ENCODE assay signal across 12 cellular contexts in genomic region chr2:109046925-109047508, GRCh38. TPM values are rescaled to one million over a fixed set of nuclear protein-coding genes. Genes with fewer than 3 reads are reported as not detected.
DNase-seq lines count a peak whose midpoint lies in the region; ATAC-seq and TF ChIP-seq lines count a peak whose summit lies in the region.
"Had no signal": no experiment of that assay in that cellular context is flagged by ENCODE, and none has a peak within 500 bp of the region (broad histone marks: within the 10 kb centered on the region; RNA-seq: fewer than 3 reads in every experiment).

No MANE protein-coding gene starts in this region.

- no TSS peak for BruUV-seq in PC-3 (replicated peaks; lab: Mats Ljungman, UMichigan)

- no peaks in the 10 kb centered on the region for H3K27me3 ChIP-seq in PC-3 (ENCODE audit: low read length)

- peaks cover 6% of the 10 kb centered on the region; the same call in 1 of the 2 replicates for H3K4me1 ChIP-seq in PC-3 (ENCODE audit: insufficient read depth, low read length)

- no peak overlapping the region for H3K27ac ChIP-seq in PC-3 (ENCODE audit: low read length)

- H3K27me3 Mint-ChIP-seq in stimulated activated memory B cell treated with anti-CD40 and anti-IgM and Interleukin-4, amounts not matched to agents 10 μg/mL and 1 μg/mL and 100 μg/mL, for 72 hours, result peaks cover 20% of the 10 kb centered on the region

- no peak overlapping the region for H3K4me3 Mint-ChIP-seq in stimulated activated memory B cell treated with anti-CD40 and anti-IgM and Interleukin-4, amounts not matched to agents 10 μg/mL and 1 μg/mL and 100 μg/mL, for 72 hours
- H3K4me3 Mint-ChIP-seq: endodermal cell, memory B cell had no signal

- no peak overlapping the region for H3K9ac ChIP-seq in PC-3 (ENCODE audit: low read length)

- H3F3A ChIP-seq in PC-3 (ENCODE audit: low read length, unreplicated experiment), result no peaks in the 10 kb centered on the region

- no peak overlapping the region for H3K4me3 ChIP-seq in PC-3 (ENCODE audit: low read length)

- H3K27ac Mint-ChIP-seq in stimulated activated memory B cell treated with anti-CD40 and anti-IgM and Interleukin-4, amounts not matched to agents 10 μg/mL and 1 μg/mL and 100 μg/mL, for 72 hours, result no peak overlapping the region
- H3K27ac Mint-ChIP-seq: endodermal cell, memory B cell had no signal

- H4K20me1 ChIP-seq in PC-3 (ENCODE audit: low read length), result no peaks in the 10 kb centered on the region

- no peaks in the 10 kb centered on the region for H3K79me2 ChIP-seq in PC-3 (ENCODE audit: low read length)

- no peaks in the 10 kb centered on the region for H3K36me3 Mint-ChIP-seq in stimulated activated memory B cell treated with anti-CD40 and anti-IgM and Interleukin-4, amounts not matched to agents 10 μg/mL and 1 μg/mL and 100 μg/mL, for 72 hours
- H3K36me3 Mint-ChIP-seq: memory B cell had no signal

- ATAC-seq in activated CD4-positive, CD25-positive, alpha-beta regulatory T cell treated with anti-CD3 and anti-CD28 coated beads, Interleukin-2, amount 50 U/mL, for 24 hours, result peak; percentile 60 to 68
- peak; percentile 67 for ATAC-seq in HG02763 (IDR thresholded peaks at IDR 0.05; ENCODE audit: unreplicated experiment)
- peak; percentile 69 for ATAC-seq in PC-3
- peak; percentile 43 for ATAC-seq in stimulated activated memory B cell treated with anti-CD40 and anti-IgM and Interleukin-4, amounts not matched to agents 10 μg/mL and 1 μg/mL and 100 μg/mL, for 72 hours

- H3K4me2 ChIP-seq in PC-3 (ENCODE audit: low read length), result no peak overlapping the region

- CTCF ChIA-PET in PC-3 (lab: Charles Lee), result no interaction called here

- no peaks in the 10 kb centered on the region for H3K9me3 Mint-ChIP-seq in stimulated activated memory B cell treated with anti-CD40 and anti-IgM and Interleukin-4, amounts not matched to agents 10 μg/mL and 1 μg/mL and 100 μg/mL, for 72 hours
- H3K9me3 Mint-ChIP-seq: endodermal cell, memory B cell had no signal

- H3K4me1 Mint-ChIP-seq in stimulated activated memory B cell treated with anti-CD40 and anti-IgM and Interleukin-4, amounts not matched to agents 10 μg/mL and 1 μg/mL and 100 μg/mL, for 72 hours, result peaks cover 6% of the 10 kb centered on the region
- H3K4me1 Mint-ChIP-seq: endodermal cell, memory B cell had no signal

- no peaks in the 10 kb centered on the region for H3K36me3 ChIP-seq in PC-3 (ENCODE audit: low read depth, low read length)

- H3K9me2 ChIP-seq in PC-3 (replicated peaks; ENCODE audit: low read length), result no peaks in the 10 kb centered on the region

- H3K9me3 ChIP-seq in PC-3 (ENCODE audit: low read length), result no peaks in the 10 kb centered on the region

- POLR2A ChIA-PET in PC-3 (lab: Charles Lee; ENCODE audit: unreplicated experiment), result no interaction called here

- H2AFZ ChIP-seq in PC-3 (ENCODE audit: low read length), result no peak overlapping the region

- TF ChIP-seq CTCF in PC-3 (conservative IDR thresholded peaks at IDR 0.05; ENCODE audit: low read depth, low read length), result peak; percentile 30; the same call in 1 of the 2 replicates

- intact Hi-C loops in PC-3 (cut with micrococcal nuclease), result no loop called here

- no peak for DNase-seq in activated CD4-positive, CD25-positive, alpha-beta regulatory T cell (lab: John Stamatoyannopoulos, UW)
- DNase-seq in PC-3 (no peak), cerebellar cortex (ENCODE audit: low spot score) (no peak), NCI-H2029 (lab: John Stamatoyannopoulos, UW) (no peak)
- DNase-seq in effector CD8-positive, alpha-beta T cell (lab: John Stamatoyannopoulos, UW), result no peak
- DNase-seq: activated CD4-positive, alpha-beta T cell treated with anti-CD3 and anti-CD28 coated beads, Interleukin-2, amount 50 U/mL, for 4 hours; endodermal cell; NCI-H2107 had no signal

RNA-seq across cellular contexts. Expression of gene EDAR, which starts 58.0 kb away (rescaled TPM):
- total RNA-seq in PC-3 (2014; rRNA removed), result 0.04 TPM in 1 of 2 replicates, not detected in the other
- total RNA-seq: endodermal cell had no signal
